ENCODE assay signal across 9 cellular contexts in genomic region chr11:102367364-102367763, GRCh38. TPM values are rescaled to one million over a fixed set of nuclear protein-coding genes. Genes with fewer than 3 reads are reported as not detected.
A peak's percentile ranks its signal among the peaks of the same experiment; 100 is the strongest.
DNase-seq lines count a peak whose midpoint lies in the region; TF ChIP-seq lines count a peak whose summit lies in the region.
"Had no signal": no experiment of that assay in that cellular context is flagged by ENCODE, and none has a peak within 500 bp of the region (broad histone marks: within the 10 kb centered on the region; RNA-seq: fewer than 3 reads in every experiment).

No MANE protein-coding gene starts in this region.

- intact Hi-C loops in tibial artery (cut with DNase I; ENCODE audit: low total_unique reads), result no loop called here
- intact Hi-C loops in colonic mucosa (cut with DNase I), result no loop called here
- intact Hi-C loops in testis (cut with DNase I; ENCODE audit: low total_unique reads), result no loop called here

- peaks cover 35% of the 10 kb centered on the region for H3K36me3 ChIP-seq in DOHH2 (ENCODE audit: control insufficient read depth, low read length)
- H3K36me3 ChIP-seq in hepatocyte (replicated peaks; ENCODE audit: insufficient read depth, low read depth), result no peaks in the 10 kb centered on the region
- peaks cover 55 to 65% (median 62%) of the 10 kb centered on the region in 3 donors for H3K36me3 ChIP-seq in tibial artery
- H3K36me3 ChIP-seq in colonic mucosa, result peaks cover 4% of the 10 kb centered on the region
- no peaks in the 10 kb centered on the region for H3K36me3 ChIP-seq in testis (ENCODE audit: low read depth, missing control alignments)

- no peak overlapping the region for H2AFZ ChIP-seq in hepatocyte

- no peak overlapping the region for H3K4me2 ChIP-seq in DOHH2 (ENCODE audit: low read length)
- H3K4me2 ChIP-seq in hepatocyte, result no peak overlapping the region

- no peak for TF ChIP-seq POLR2A in testis (IDR thresholded peaks at IDR 0.05)

- H4K20me1 ChIP-seq in DOHH2 (ENCODE audit: control insufficient read depth, insufficient read depth, low read depth, low read length), result no peaks in the 10 kb centered on the region
- H4K20me1 ChIP-seq in hepatocyte (ENCODE audit: insufficient read depth, poor library complexity, severe bottlenecking), result no peaks in the 10 kb centered on the region

- no peak for DNase-seq in AG09309 (ENCODE audit: low read depth)
- DNase-seq in SW 1271 (lab: John Stamatoyannopoulos, UW), result peak; percentile 26 to 78
- DNase-seq in hepatocyte (ENCODE audit: low spot score), result peak; percentile 35
- DNase-seq in NCI-H1436 treated with DMSO at 0.1 percent for 48 hours (lab: John Stamatoyannopoulos, UW), result no peak
- no peak for DNase-seq in tibial artery
- DNase-seq in colonic mucosa, result no peak
- DNase-seq in testis, result no peak
- DNase-seq: right cardiac atrium had no signal

- H3K9me2 ChIP-seq in DOHH2 (replicated peaks; ENCODE audit: control insufficient read depth, low read length), result no peaks in the 10 kb centered on the region
- no peaks in the 10 kb centered on the region for H3K9me2 ChIP-seq in hepatocyte (replicated peaks; ENCODE audit: insufficient read depth)

- WGBS in hepatocyte (ENCODE audit: low lambda C conversion rate, missing lambda C conversion rate), result 70% methylated on average over 6 of the region's 6 CpGs
- WGBS in testis, 2 donors, result 28 to 38% methylated on average over 6 of the region's 6 CpGs

- H3K27me3 ChIP-seq in DOHH2 (ENCODE audit: control insufficient read depth, low read length), result no peaks in the 10 kb centered on the region
- no peaks in the 10 kb centered on the region for H3K27me3 ChIP-seq in hepatocyte
- H3K27me3 ChIP-seq in tibial artery, result no peaks in the 10 kb centered on the region
- H3K27me3 ChIP-seq in colonic mucosa, result no peaks in the 10 kb centered on the region
- no peaks in the 10 kb centered on the region for H3K27me3 ChIP-seq in testis

- TF ChIP-seq CTCF in AG09309 (IDR thresholded peaks at IDR 0.05; ENCODE audit: control insufficient read depth, insufficient read depth, low read depth, low read length, missing control alignments) (peak; percentile 15), DOHH2 (IDR thresholded peaks at IDR 0.05; ENCODE audit: low read depth, low read length, poor library complexity, severe bottlenecking) (peak; percentile 38), hepatocyte (IDR thresholded peaks at IDR 0.05; ENCODE audit: poor library complexity) (peak; percentile 48), tibial artery (IDR thresholded peaks at IDR 0.05) (no peak), colonic mucosa (IDR thresholded peaks at IDR 0.05) (no peak), testis (IDR thresholded peaks at IDR 0.05) (no peak)

- H3K9ac ChIP-seq in colonic mucosa (ENCODE audit: low read depth in 2 of 2, low read length in 2 of 2), result no peak overlapping the region

- H3K4me3 ChIP-seq in AG09309 (ENCODE audit: control insufficient read depth, low read depth, low read length) (no peak overlapping the region), DOHH2 (ENCODE audit: low read length) (no peak overlapping the region), hepatocyte (no peak overlapping the region), tibial artery (no peak overlapping the region), colonic mucosa (no peak overlapping the region), testis (no peak overlapping the region)

- H3K9me3 ChIP-seq in DOHH2 (ENCODE audit: control insufficient read depth, insufficient read depth, low read length), result no peaks in the 10 kb centered on the region
- H3K9me3 ChIP-seq in hepatocyte (ENCODE audit: low read depth), result no peaks in the 10 kb centered on the region
- no peaks in the 10 kb centered on the region for H3K9me3 ChIP-seq in tibial artery
- no peaks in the 10 kb centered on the region for H3K9me3 ChIP-seq in colonic mucosa
- H3K9me3 ChIP-seq in testis, result no peaks in the 10 kb centered on the region

- no peak overlapping the region for H3K27ac ChIP-seq in DOHH2 (ENCODE audit: low read depth, low read length)
- no peak overlapping the region for H3K27ac ChIP-seq in hepatocyte
- no peak overlapping the region for H3K27ac ChIP-seq in tibial artery
- no peak overlapping the region for H3K27ac ChIP-seq in colonic mucosa
- no peak overlapping the region for H3K27ac ChIP-seq in testis

- H3F3A ChIP-seq in DOHH2 (ENCODE audit: control insufficient read depth, insufficient read depth), result peaks cover 10% of the 10 kb centered on the region

- H3K4me1 ChIP-seq in DOHH2 (ENCODE audit: control insufficient read depth, low read length) (peaks cover 11% of the 10 kb centered on the region), hepatocyte (ENCODE audit: insufficient read depth) (no peaks in the 10 kb centered on the region), tibial artery (peaks cover 0 to 9% (median 4%) of the 10 kb centered on the region in 4 donors), colonic mucosa (no peaks in the 10 kb centered on the region), testis (no peaks in the 10 kb centered on the region)

- H3K79me2 ChIP-seq in DOHH2 (ENCODE audit: control insufficient read depth, low read length) (no peaks in the 10 kb centered on the region), hepatocyte (peaks cover 15% of the 10 kb centered on the region)

RNA-seq across cellular contexts. Expression of gene BIRC2, which starts 20.4 kb away (rescaled TPM):
- total RNA-seq in hepatocyte, result 85.7 and 96.8 TPM in 2 replicates
- polyA plus RNA-seq in hepatocyte, result 37.7 and 42.1 TPM in 2 replicates
- total RNA-seq in colonic mucosa, result 10 to 100 TPM; 34.1 to 59.5 TPM
- 10 to 100 TPM; 62.7 to 73.1 TPM for total RNA-seq in testis
- polyA plus RNA-seq in testis (ENCODE audit: insufficient read depth, low read depth, low replicate concordance), result 41.3 TPM

RNA-seq across cellular contexts. Expression of gene BIRC3, which starts 50.1 kb away (rescaled TPM):
- total RNA-seq in hepatocyte (11.6 and 13.6 TPM in 2 replicates), colonic mucosa (10 to 100 TPM; 14.8 to 66.3 TPM), testis (10 to 100 TPM in 1 of 2 donors, 1 to 10 TPM in 1; 6.4 to 10.9 TPM)
- polyA plus RNA-seq in hepatocyte (11.5 and 13.7 TPM in 2 replicates), testis (ENCODE audit: insufficient read depth, low read depth, low replicate concordance) (6.2 TPM)

Comparison
In these comparisons a context has a peak if more than half of its experiments do, and no peak if none do; other contexts are left out.
1. DNase-seq: peak in SW 1271 (2 of 2) and hepatocyte (single experiment); none in AG09309 (single experiment), NCI-H1436 treated with DMSO at 0.1 percent for 48 hours (single experiment), tibial artery (0 of 2), colonic mucosa (single experiment) and testis (single experiment).
2. CTCF ChIP-seq: peak in AG09309 (single experiment), DOHH2 (single experiment) and hepatocyte (single experiment); none in tibial artery (0 of 2), colonic mucosa (single experiment) and testis (0 of 3).